10 cellular contexts compared by ENCODE assay signal in the genomic region with DNA sequence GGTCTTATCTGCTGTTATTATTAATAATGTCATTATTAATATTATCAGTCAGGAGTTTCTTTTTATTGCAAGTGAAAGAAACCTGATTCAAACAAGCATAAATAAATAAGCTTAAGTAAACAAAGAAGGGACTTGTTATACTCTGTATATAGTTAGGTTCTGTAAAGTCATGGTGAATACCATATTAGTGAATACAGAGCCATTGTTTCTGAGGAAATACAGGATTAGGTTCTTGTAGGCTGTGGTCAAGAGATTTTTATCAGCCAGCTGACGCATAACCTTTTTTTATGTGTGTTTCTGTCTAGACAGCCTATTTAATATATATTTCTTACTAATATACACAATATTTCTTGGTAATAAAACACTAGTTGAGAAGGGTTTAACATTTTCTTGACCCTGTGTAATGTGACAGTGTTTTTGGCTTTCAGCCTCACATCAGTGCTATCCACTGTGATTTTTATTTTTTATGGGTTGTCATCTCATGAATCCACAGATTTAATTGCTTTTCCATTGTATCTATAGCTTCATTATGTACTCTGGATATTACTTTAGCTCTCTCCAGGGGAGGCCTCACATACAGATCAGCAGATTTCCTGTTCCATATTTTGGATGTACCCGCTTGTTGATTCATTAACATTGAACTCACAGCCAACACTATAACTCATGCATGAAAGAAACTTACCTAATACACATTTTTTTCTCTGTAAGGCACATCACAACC. TPM values are rescaled to one million over a fixed set of nuclear protein-coding genes. Genes with fewer than 3 reads are reported as not detected.
A peak's percentile ranks its signal among the peaks of the same experiment; 100 is the strongest.
DNase-seq lines count a peak whose midpoint lies in the region; ATAC-seq and TF ChIP-seq lines count a peak whose summit lies in the region.
"Had no signal": no experiment of that assay in that cellular context is flagged by ENCODE, and none has a peak within 500 bp of the region (broad histone marks: within the 10 kb centered on the region; RNA-seq: fewer than 3 reads in every experiment).

No MANE protein-coding gene starts in this region.

- H3K27ac Mint-ChIP-seq in activated T-cell treated with anti-CD3 and anti-CD28 coated beads, Interleukin-2, amount 50 U/mL, for 72 hours, result peak overlapping the region; percentile 68
- no peak overlapping the region for H3K27ac Mint-ChIP-seq in activated CD4-positive, alpha-beta T cell treated with anti-CD3 and anti-CD28 coated beads, Interleukin-2, amount 10 ng/mL, durations not matched to agents 24 days and 14 days

- H3K9me3 ChIP-seq in adipocyte (ENCODE audit: control insufficient read depth, low read length) (no peaks in the 10 kb centered on the region), tibial artery (no peaks in the 10 kb centered on the region)

- peak in 1 of 2 donors; percentile 49 for ATAC-seq in activated T-cell treated with anti-CD3 and anti-CD28 coated beads, Interleukin-2, amount 50 U/mL, for 72 hours (replicated peaks in 1 of 2)
- ATAC-seq: HepG2 had no signal

- H3K4me1 ChIP-seq in adipocyte (ENCODE audit: control insufficient read depth, insufficient read depth, low read length) (peaks cover 32% of the 10 kb centered on the region), tibial artery (peaks cover 0 to 22% (median 11%) of the 10 kb centered on the region in 4 donors)

- no peak for DNase-seq in activated T-cell treated with anti-CD3 and anti-CD28 coated beads, Interleukin-2, amount 50 U/mL, for 72 hours
- DNase-seq in activated T-cell treated with anti-CD3 and anti-CD28 coated beads, Interleukin-2, amount 50 U/mL, for 1 hour, result no peak
- DNase-seq in adipocyte (ENCODE audit: low read depth) (peak; percentile 88), iris pigment epithelial cell (ENCODE audit: low read depth) (peak; percentile 97), tibial artery (no peak), AML-193 (lab: John Stamatoyannopoulos, UW) (no peak), Ammon's horn (ENCODE audit: low spot score) (no peak)
- DNase-seq in activated CD4-positive, alpha-beta T cell treated with anti-CD3 and anti-CD28 coated beads, Interleukin-2, amount 10 ng/mL, durations not matched to agents 24 days and 14 days, result no peak

- peaks cover 68% of the 10 kb centered on the region for H3K4me1 Mint-ChIP-seq in activated T-cell treated with anti-CD3 and anti-CD28 coated beads, Interleukin-2, amount 50 U/mL, for 72 hours (ENCODE audit: low read depth)
- peaks cover 46% of the 10 kb centered on the region for H3K4me1 Mint-ChIP-seq in activated CD4-positive, alpha-beta T cell treated with anti-CD3 and anti-CD28 coated beads, Interleukin-2, amount 10 ng/mL, durations not matched to agents 24 days and 14 days

- H3K36me3 ChIP-seq in adipocyte (ENCODE audit: control insufficient read depth, insufficient read depth, low read length, severe bottlenecking) (peaks cover 24% of the 10 kb centered on the region), tibial artery (peaks cover 0 to 23% (median 6%) of the 10 kb centered on the region in 3 donors)

- H3K27ac ChIP-seq in tibial artery, result peak overlapping the region; percentile 49 to 63
- H3K27ac ChIP-seq: RWPE1 had no signal

- H3K4me3 Mint-ChIP-seq in activated T-cell treated with anti-CD3 and anti-CD28 coated beads, Interleukin-2, amount 50 U/mL, for 72 hours, result peak overlapping the region; percentile 46 to 68
- no peak overlapping the region for H3K4me3 Mint-ChIP-seq in activated CD4-positive, alpha-beta T cell treated with anti-CD3 and anti-CD28 coated beads, Interleukin-2, amount 10 ng/mL, durations not matched to agents 24 days and 14 days

- H3K4me3 ChIP-seq in adipocyte (ENCODE audit: low read length) (peak overlapping the region; percentile 68), tibial artery (peak overlapping the region in 1 of 2 donors; percentile 25)

- H3K9ac ChIP-seq in adipocyte (ENCODE audit: low read length), result peak overlapping the region; percentile 70

- peaks cover 0 to 7% of the 10 kb centered on the region in 2 donors for H3K36me3 Mint-ChIP-seq in activated T-cell treated with anti-CD3 and anti-CD28 coated beads, Interleukin-2, amount 50 U/mL, for 72 hours (ENCODE audit: insufficient read depth in 2 of 2)
- H3K36me3 Mint-ChIP-seq in activated CD4-positive, alpha-beta T cell treated with anti-CD3 and anti-CD28 coated beads, Interleukin-2, amount 10 ng/mL, durations not matched to agents 24 days and 14 days (ENCODE audit: low read depth), result peaks cover 44% of the 10 kb centered on the region

- TF ChIP-seq CTCF in tibial artery (IDR thresholded peaks at IDR 0.05), result no peak

- H3K9me3 Mint-ChIP-seq in activated T-cell treated with anti-CD3 and anti-CD28 coated beads, Interleukin-2, amount 50 U/mL, for 72 hours, result no peaks in the 10 kb centered on the region
- no peaks in the 10 kb centered on the region for H3K9me3 Mint-ChIP-seq in activated CD4-positive, alpha-beta T cell treated with anti-CD3 and anti-CD28 coated beads, Interleukin-2, amount 10 ng/mL, durations not matched to agents 24 days and 14 days

- H3K27me3 ChIP-seq in adipocyte (replicated peaks; ENCODE audit: control insufficient read depth, insufficient read depth, low read length) (no peaks in the 10 kb centered on the region), tibial artery (no peaks in the 10 kb centered on the region)

- intact Hi-C loops in tibial artery (cut with DNase I; ENCODE audit: low total_unique reads), result no loop called here
- intact Hi-C loops in activated CD4-positive, alpha-beta T cell treated with anti-CD3 and anti-CD28 coated beads, Interleukin-2, amount 10 ng/mL, durations not matched to agents 24 days and 14 days (cut with micrococcal nuclease), result no loop called here

- no peaks in the 10 kb centered on the region for H3K27me3 Mint-ChIP-seq in activated T-cell treated with anti-CD3 and anti-CD28 coated beads, Interleukin-2, amount 50 U/mL, for 72 hours (ENCODE audit: low read depth)
- H3K27me3 Mint-ChIP-seq in activated CD4-positive, alpha-beta T cell treated with anti-CD3 and anti-CD28 coated beads, Interleukin-2, amount 10 ng/mL, durations not matched to agents 24 days and 14 days, result no peaks in the 10 kb centered on the region

RNA-seq across cellular contexts. Expression of a gene that starts 8.0 kb away (rescaled TPM):
- total RNA-seq in activated T-cell treated with anti-CD3 and anti-CD28 coated beads, Interleukin-2, amount 50 U/mL, for 72 hours, result 10 to 100 TPM; 22.0 to 32.3 TPM
- total RNA-seq in activated CD4-positive, alpha-beta T cell treated with anti-CD3 and anti-CD28 coated beads, Interleukin-2, amount 10 ng/mL, durations not matched to agents 24 days and 14 days, result 18.8 and 18.9 TPM in 2 replicates

Comparison
In these comparisons a context has a peak if more than half of its experiments do, and no peak if none do; other contexts are left out.
1. DNase-seq: peak in adipocyte (single experiment) and iris pigment epithelial cell (single experiment); none in activated T-cell treated with anti-CD3 and anti-CD28 coated beads, Interleukin-2, amount 50 U/mL, for 72 hours (0 of 2), activated T-cell treated with anti-CD3 and anti-CD28 coated beads, Interleukin-2, amount 50 U/mL, for 1 hour (single experiment), tibial artery (0 of 2), AML-193 (0 of 2), Ammon's horn (single experiment) and activated CD4-positive, alpha-beta T cell treated with anti-CD3 and anti-CD28 coated beads, Interleukin-2, amount 10 ng/mL, durations not matched to agents 24 days and 14 days (single experiment).